In the genomic region with DNA sequence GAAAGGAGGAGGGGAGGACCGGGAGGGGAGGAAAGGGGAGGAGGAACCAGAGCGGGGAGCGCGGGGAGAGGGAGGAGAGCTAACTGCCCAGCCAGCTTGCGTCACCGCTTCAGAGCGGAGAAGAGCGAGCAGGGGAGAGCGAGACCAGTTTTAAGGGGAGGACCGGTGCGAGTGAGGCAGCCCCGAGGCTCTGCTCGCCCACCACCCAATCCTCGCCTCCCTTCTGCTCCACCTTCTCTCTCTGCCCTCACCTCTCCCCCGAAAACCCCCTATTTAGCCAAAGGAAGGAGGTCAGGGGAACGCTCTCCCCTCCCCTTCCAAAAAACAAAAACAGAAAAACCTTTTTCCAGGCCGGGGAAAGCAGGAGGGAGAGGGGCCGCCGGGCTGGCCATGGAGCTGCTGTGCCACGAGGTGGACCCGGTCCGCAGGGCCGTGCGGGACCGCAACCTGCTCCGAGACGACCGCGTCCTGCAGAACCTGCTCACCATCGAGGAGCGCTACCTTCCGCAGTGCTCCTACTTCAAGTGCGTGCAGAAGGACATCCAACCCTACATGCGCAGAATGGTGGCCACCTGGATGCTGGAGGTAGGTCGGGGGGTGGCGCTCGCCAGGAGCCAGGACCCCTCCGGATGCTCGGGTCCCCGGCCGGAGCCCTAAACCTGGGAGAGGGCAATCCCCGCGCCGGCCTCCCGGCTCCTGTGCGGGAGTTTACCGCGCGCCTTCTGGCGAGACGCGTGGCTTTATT, we compare ENCODE assay signal across 8 cellular contexts. TPM values are rescaled to one million over a fixed set of nuclear protein-coding genes. Genes with fewer than 3 reads are reported as not detected.
DNase-seq lines count a peak whose midpoint lies in the region; ATAC-seq and TF ChIP-seq lines count a peak whose summit lies in the region.

TSS of gene CCND2 (plus strand) at position 112 of the 745 bp plus-strand sequence. CDS start at position 391, 279 bp downstream.

- H3K36me3 ChIP-seq in GM23248 (ENCODE audit: low read depth) = no peaks in the 10 kb centered on the region
- no peaks in the 10 kb centered on the region for H3K36me3 ChIP-seq in PC-3 (ENCODE audit: low read depth, low read length)
- H3K36me3 ChIP-seq in gastroesophageal sphincter = peaks cover 0 to 12% of the 10 kb centered on the region in 2 donors

- H3K4me1 ChIP-seq in GM23248 (ENCODE audit: insufficient read depth) (no peaks in the 10 kb centered on the region), PC-3 (ENCODE audit: insufficient read depth, low read length) (no peaks in the 10 kb centered on the region), gastroesophageal sphincter (peaks cover 0 to 70% (median 41%) of the 10 kb centered on the region in 3 donors)

- H3K27me3 Mint-ChIP-seq in Calu3 (ENCODE audit: unreplicated experiment) = peaks cover 97% of the 10 kb centered on the region
- peaks cover 27% of the 10 kb centered on the region for H3K27me3 Mint-ChIP-seq in neural crest cell (ENCODE audit: low read depth)

- H4K20me1 ChIP-seq in GM23248 (ENCODE audit: insufficient read depth) (no peaks in the 10 kb centered on the region), PC-3 (ENCODE audit: low read length) (no peaks in the 10 kb centered on the region)

- H3K9me2 ChIP-seq in GM23248 (ENCODE audit: insufficient read depth) (no peaks in the 10 kb centered on the region), PC-3 (replicated peaks; ENCODE audit: low read length) (no peaks in the 10 kb centered on the region)

- 1 to 3% methylated on average over 40 to 52 of the region's 52 CpGs for WGBS in GM23248 (ENCODE audit: low coverage in 1 of 2, low lambda C conversion rate in 2 of 2, missing lambda C conversion rate in 2 of 2), 2 experiments
- WGBS in gastroesophageal sphincter (ENCODE audit: low coverage in 1 of 2), 2 donors = 0% methylated on average over 12 to 18 of the region's 52 CpGs

- ATAC-seq in PC-3 (no peak), gastroesophageal sphincter (peak; percentile 76), HG02884 (IDR thresholded peaks at IDR 0.05; ENCODE audit: unreplicated experiment) (no peak)

- H3K4me3 ChIP-seq in GM23248 = peak within 1 kb of the TSS; percentile 58
- no peak within 1 kb of the TSS for H3K4me3 ChIP-seq in PC-3 (ENCODE audit: low read length)
- H3K4me3 ChIP-seq in gastroesophageal sphincter = peak within 1 kb of the TSS; percentile 92 to 99

- peaks cover 14% of the 10 kb centered on the region for H3K36me3 Mint-ChIP-seq in Calu3 (ENCODE audit: insufficient read depth, unreplicated experiment)
- H3K36me3 Mint-ChIP-seq in neural crest cell (ENCODE audit: low read depth) = peaks cover 19% of the 10 kb centered on the region

- H3K4me1 Mint-ChIP-seq in Calu3 (ENCODE audit: low read depth, unreplicated experiment) = peaks cover 34% of the 10 kb centered on the region
- peaks cover 56% of the 10 kb centered on the region for H3K4me1 Mint-ChIP-seq in neural crest cell

- H3K27ac ChIP-seq in GM23248 (no peak within 1 kb of the TSS), PC-3 (ENCODE audit: low read length) (no peak within 1 kb of the TSS), gastroesophageal sphincter (peak within 1 kb of the TSS; percentile 88 to 98 (median 96))

- TF ChIP-seq CTCF in Calu3 (IDR thresholded peaks at IDR 0.05; ENCODE audit: unreplicated experiment) (no peak), PC-3 (conservative IDR thresholded peaks at IDR 0.05; ENCODE audit: low read depth, low read length) (no peak), gastroesophageal sphincter (IDR thresholded peaks at IDR 0.05) (no peak), neural crest cell (conservative IDR thresholded peaks at IDR 0.05) (no peak), subcutaneous adipose tissue (IDR thresholded peaks at IDR 0.05; ENCODE audit: low read depth) (no peak)

- H3K9me3 Mint-ChIP-seq in Calu3 (ENCODE audit: low read depth, unreplicated experiment) = no peaks in the 10 kb centered on the region
- H3K9me3 Mint-ChIP-seq in neural crest cell = no peaks in the 10 kb centered on the region

- H3F3A ChIP-seq in GM23248 (ENCODE audit: insufficient read depth) (no peaks in the 10 kb centered on the region), PC-3 (ENCODE audit: low read length, unreplicated experiment) (no peaks in the 10 kb centered on the region)

- H3K9ac ChIP-seq in GM23248 (peak within 1 kb of the TSS; percentile 68), PC-3 (ENCODE audit: low read length) (no peak within 1 kb of the TSS)

- H3K27ac Mint-ChIP-seq in Calu3 (ENCODE audit: unreplicated experiment) = peak within 1 kb of the TSS; percentile 27
- peak within 1 kb of the TSS; percentile 97 for H3K27ac Mint-ChIP-seq in neural crest cell (ENCODE audit: unreplicated experiment)

- CTCF ChIA-PET in Calu3 (lab: Charles Lee) = interaction anchor here (1.4 kb wide), 1 partner anchor 26 kb away, joined by 3 read pairs; no protein-coding TSS in a partner anchor
- CTCF ChIA-PET in PC-3 (lab: Charles Lee) = no interaction called here

- H3K27me3 ChIP-seq in GM23248 (replicated peaks; ENCODE audit: insufficient read depth) (peaks cover 81% of the 10 kb centered on the region), PC-3 (ENCODE audit: low read length) (peaks cover 77% of the 10 kb centered on the region), gastroesophageal sphincter (peaks cover 5% of the 10 kb centered on the region)

- intact Hi-C loops in Calu3 (cut with micrococcal nuclease; ENCODE audit: unreplicated experiment) = loop anchor here (10.0 kb wide), 1 partner anchor 129 kb away; no protein-coding TSS in a partner anchor
- intact Hi-C loops in PC-3 (cut with micrococcal nuclease) = no loop called here

- BruUV-seq in Calu3 (replicated peaks; lab: Mats Ljungman, UMichigan) (no TSS peak), PC-3 (replicated peaks; lab: Mats Ljungman, UMichigan) (no TSS peak)

- H3K9me3 ChIP-seq in GM23248 (ENCODE audit: low read depth) = no peaks in the 10 kb centered on the region
- H3K9me3 ChIP-seq in PC-3 (ENCODE audit: low read length) = no peaks in the 10 kb centered on the region
- no peaks in the 10 kb centered on the region for H3K9me3 ChIP-seq in gastroesophageal sphincter

- H3K79me2 ChIP-seq in GM23248 (ENCODE audit: insufficient read depth) (no peaks in the 10 kb centered on the region), PC-3 (ENCODE audit: low read length) (no peaks in the 10 kb centered on the region)

- H2AFZ ChIP-seq in GM23248 = peak within 1 kb of the TSS; percentile 53
- H2AFZ ChIP-seq in PC-3 (ENCODE audit: low read length) = no peak within 1 kb of the TSS

- H3K4me2 ChIP-seq in GM23248 (ENCODE audit: unreplicated experiment) (peak within 1 kb of the TSS; percentile 76), PC-3 (ENCODE audit: low read length) (peak within 1 kb of the TSS; percentile 16; the same call in 1 of the 2 replicates)

- DNase-seq in Calu3 = peak; percentile 27
- DNase-seq in GM23248 = peak; percentile 70
- no peak for DNase-seq in PC-3
- peak; percentile 79 for DNase-seq in activated naive CD4-positive, alpha-beta T cell treated with Interleukin-2 at 50 U/mL for 16 hours
- peak; percentile 76 for DNase-seq in neural crest cell (ENCODE audit: low read depth, low spot score)

- TF ChIP-seq EP300 in gastroesophageal sphincter (IDR thresholded peaks at IDR 0.05) = no peak

- POLR2A ChIA-PET in PC-3 (lab: Charles Lee; ENCODE audit: unreplicated experiment) = no interaction called here

- TF ChIP-seq POLR2A in gastroesophageal sphincter (IDR thresholded peaks at IDR 0.05) = peak; percentile 96

- H3K4me3 Mint-ChIP-seq in Calu3 (ENCODE audit: low read depth, unreplicated experiment) (peak within 1 kb of the TSS; percentile 83), neural crest cell (peak within 1 kb of the TSS; percentile 99)

- in situ Hi-C loops in GM23248 (cut with MboI) = loop anchor here (10.0 kb wide), 1 partner anchor 379 kb away; no protein-coding TSS in a partner anchor

RNA-seq across cellular contexts. Expression of gene CCND2, which starts in this region (rescaled TPM):
- total RNA-seq in Calu3 (2022) = 0.07 and 0.17 TPM in 2 replicates
- total RNA-seq in GM23248 (2014; rRNA removed; shearing (Covaris generic)) = 4.2 and 4.9 TPM in 2 replicates
- polyA plus RNA-seq in GM23248 (2016; fragmentation: Nextera tagmentation; extraction: Ambion mirVana) = 2.9 TPM in 2 replicates
- not detected in 2 replicates for total RNA-seq in PC-3 (2014; rRNA removed)
- 100 to 1,000 TPM; 106 to 149 (median 136) TPM for total RNA-seq in gastroesophageal sphincter
- total RNA-seq in neural crest cell = 186 TPM in 2 replicates
- total RNA-seq in subcutaneous adipose tissue = 10 to 100 TPM; 52.2 to 98.6 (median 63.4) TPM

Comparison
In these comparisons a context has a peak if more than half of its experiments do, and no peak if none do; other contexts are left out.
1. Peak in DNase-seq in Calu3; RNA of the gene not detected or under 1 TPM.
2. H3K27ac ChIP-seq: peak in gastroesophageal sphincter (4 of 4); none in GM23248 (single experiment) and PC-3 (single experiment).